38 cellular contexts compared by ENCODE assay signal in genomic region chr19:56810260-56810659, GRCh38. TPM values are rescaled to one million over a fixed set of nuclear protein-coding genes. Genes with fewer than 3 reads are reported as not detected.
"Had no signal": no experiment of that assay in that cellular context is flagged by ENCODE, and none has a peak within 500 bp of the region (broad histone marks: within the 10 kb centered on the region; RNA-seq: fewer than 3 reads in every experiment).

No MANE protein-coding gene starts in this region.

- FAIRE-seq: bronchial epithelial cell had no signal

- ATAC-seq: activated naive CD4-positive, alpha-beta T cell treated with anti-CD3 and anti-CD28 coated beads, Interleukin-2, amount 50 U/mL, for 72 hours; activated naive CD8-positive, alpha-beta T cell treated with anti-CD3 and anti-CD28 coated beads, Interleukin-2, amount 50 U/mL, for 24 hours; activated T-cell treated with anti-CD3 and anti-CD28 coated beads, Interleukin-2, amount 50 U/mL, for 4 hours; activated T-cell treated with anti-CD3 and anti-CD28 coated beads, Interleukin-2, amount 50 U/mL, for 72 hours; activated T-helper 17 cell treated with anti-CD3 and anti-CD28 coated beads, Interleukin-2, amount 50 U/mL, for 72 hours; body of pancreas had no signal

- H3K9me3 ChIP-seq: adrenal gland had no signal

- H3K36me3 ChIP-seq: brain microvascular endothelial cell, breast epithelium, cardiac muscle cell had no signal

- H3K27ac ChIP-seq: adrenal gland, ascending aorta, body of pancreas, brain microvascular endothelial cell, breast epithelium, cardiac muscle cell had no signal

- DNase-seq: activated effector memory CD4-positive, alpha-beta T cell treated with anti-CD3 and anti-CD28 coated beads, Interleukin-2, amount 50 U/mL, for 16 hours; activated effector memory CD4-positive, alpha-beta T cell treated with Interleukin-2 at 50 U/mL for 16 hours; activated gamma-delta T cell; activated gamma-delta T cell treated with Interleukin-2 at 50 U/mL for 16 hours; activated naive CD4-positive, alpha-beta T cell; activated naive CD4-positive, alpha-beta T cell treated with anti-CD3 and anti-CD28 coated beads for 36 hours; activated naive CD4-positive, alpha-beta T cell treated with anti-CD3 and anti-CD28 coated beads, Interleukin-2, amount 10 ng/mL, durations not matched to agents 7 days and 5 days; activated naive CD4-positive, alpha-beta T cell treated with anti-CD3 and anti-CD28 coated beads, Interleukin-2, amount 50 U/mL, for 16 hours; activated naive CD4-positive, alpha-beta T cell treated with Interleukin-2 at 50 U/mL for 16 hours; activated naive CD8-positive, alpha-beta T cell treated with anti-CD3 and anti-CD28 coated beads for 36 hours; activated naive CD8-positive, alpha-beta T cell treated with anti-CD3 and anti-CD28 coated beads, Interleukin-2, amount 10 ng/mL, durations not matched to agents 7 days and 5 days; activated naive CD8-positive, alpha-beta T cell treated with anti-CD3 and anti-CD28 coated beads, Interleukin-2, amount 50 U/mL, for 24 hours; activated T-cell treated with anti-CD3 and anti-CD28 coated beads, Interleukin-2, amount 50 U/mL, for 1 hour; activated T-cell treated with anti-CD3 and anti-CD28 coated beads, Interleukin-2, amount 50 U/mL, for 24 hours; activated T-cell treated with anti-CD3 and anti-CD28 coated beads, Interleukin-2, amount 50 U/mL, for 4 hours; activated T-cell treated with anti-CD3 and anti-CD28 coated beads, Interleukin-2, amount 50 U/mL, for 48 hours; activated T-cell treated with anti-CD3 and anti-CD28 coated beads, Interleukin-2, amount 50 U/mL, for 72 hours; adrenal gland; amniotic stem cell; amygdala; anterior cingulate cortex; aorta; body of pancreas; brain microvascular endothelial cell; caudate nucleus; central memory CD4-positive, alpha-beta T cell; cerebellar nuclear complex had no signal

- H3K4me1 ChIP-seq: adrenal gland, ascending aorta, body of pancreas, breast epithelium had no signal

- H3K4me3 ChIP-seq: adrenal gland, ascending aorta, body of pancreas, breast epithelium, cardiac muscle cell had no signal

- H3K27me3 ChIP-seq: adrenal gland, ascending aorta, body of pancreas, brain microvascular endothelial cell, breast epithelium, cardiac muscle cell had no signal

RNA-seq across cellular contexts. Expression of gene PEG3, which starts 30.3 kb away (rescaled TPM):
- total RNA-seq: activated naive CD4-positive, alpha-beta T cell treated with anti-CD3 and anti-CD28 coated beads for 36 hours; activated naive CD4-positive, alpha-beta T cell treated with anti-CD3 and anti-CD28 coated beads, Interleukin-2, amount 50 U/mL, for 72 hours; activated T-helper 1 cell treated with anti-CD3 and anti-CD28 coated beads, Interleukin-12 subunit alpha, Interleukin-12 subunit beta, Interleukin-2, Interleukin-4 antibody, amounts not matched to agents 30 ng/mL and 10 ng/mL and 1 ng/mL, durations not matched to agents 14 hours and 24 hours and 36 hours; activated T-helper 2 cell treated with anti-CD3 and anti-CD28 coated beads, Interferon-gamma antibody, Interleukin-2, Interleukin-4, amounts not matched to agents 10 μg/mL and 5 μg/mL and 100 μg/mL, durations not matched to agents 14 hours and 24 hours and 36 hours; astrocyte; cardiac muscle cell; chondrocyte had no signal
- polyA plus RNA-seq: cardiac muscle cell had no signal

RNA-seq across cellular contexts. Expression of gene ZIM2, which starts 30.3 kb away (rescaled TPM):
- total RNA-seq: activated naive CD4-positive, alpha-beta T cell treated with anti-CD3 and anti-CD28 coated beads for 36 hours; activated naive CD4-positive, alpha-beta T cell treated with anti-CD3 and anti-CD28 coated beads, Interleukin-2, amount 50 U/mL, for 72 hours; activated naive CD8-positive, alpha-beta T cell treated with anti-CD3 and anti-CD28 coated beads for 36 hours; activated naive CD8-positive, alpha-beta T cell treated with anti-CD3 and anti-CD28 coated beads, Interleukin-2, amount 10 ng/mL, durations not matched to agents 7 days and 5 days; activated T-cell treated with anti-CD3 and anti-CD28 coated beads, Interleukin-2, amount 50 U/mL, for 4 hours; activated T-cell treated with anti-CD3 and anti-CD28 coated beads, Interleukin-2, amount 50 U/mL, for 72 hours; activated T-helper 1 cell treated with anti-CD3 and anti-CD28 coated beads, Interleukin-12 subunit alpha, Interleukin-12 subunit beta, Interleukin-2, Interleukin-4 antibody, amounts not matched to agents 30 ng/mL and 10 ng/mL and 1 ng/mL, durations not matched to agents 14 hours and 24 hours and 36 hours; activated T-helper 17 cell treated with anti-CD3 and anti-CD28 coated beads, Interleukin-2, amount 50 U/mL, for 72 hours; activated T-helper 2 cell treated with anti-CD3 and anti-CD28 coated beads, Interferon-gamma antibody, Interleukin-2, Interleukin-4, amounts not matched to agents 10 μg/mL and 5 μg/mL and 100 μg/mL, durations not matched to agents 14 hours and 24 hours and 36 hours; ascending aorta; astrocyte; bronchial epithelial cell; cardiac muscle cell; cardiac septum; chondrocyte had no signal
- polyA plus RNA-seq: aorta, cardiac muscle cell had no signal
